In the genomic region with DNA sequence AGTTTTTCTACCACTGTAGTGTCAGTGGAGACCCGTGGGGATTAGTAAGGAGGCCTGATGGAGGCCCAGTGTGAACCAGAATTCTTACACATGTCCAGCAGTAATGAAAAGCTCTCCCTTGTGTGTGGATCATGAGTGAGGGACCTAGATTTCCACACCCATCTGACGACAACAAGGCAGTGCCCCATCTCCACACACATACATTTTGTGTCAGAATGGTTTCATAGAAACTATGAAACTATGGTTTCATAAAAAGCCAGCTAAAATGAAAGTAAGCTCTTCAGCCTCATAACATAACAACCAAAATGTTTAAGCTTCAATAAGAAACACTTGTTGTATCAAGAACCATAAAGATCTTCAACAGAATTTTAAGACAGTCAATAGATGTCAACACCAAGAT, we compare ENCODE assay signal across 26 cellular contexts.
"Had no signal": no experiment of that assay in that cellular context is flagged by ENCODE, and none has a peak within 500 bp of the region (broad histone marks: within the 10 kb centered on the region; RNA-seq: fewer than 3 reads in every experiment).

No MANE protein-coding gene starts in this region.

- DNase-seq: colonic mucosa; cortex of kidney; effector CD8-positive, alpha-beta T cell; effector memory CD8-positive, alpha-beta T cell; endodermal cell; erythroblast; esophagus squamous epithelium; foreskin fibroblast; foreskin melanocyte; gastrocnemius medialis; glutamatergic neuron; head of caudate nucleus; heart right ventricle; hippocampal formation; left cardiac atrium; left lung; left ventricle myocardium superior; mammary epithelial cell; midbrain; naive thymus-derived CD4-positive, alpha-beta T cell had no signal

- H3K4me3 ChIP-seq: colonic mucosa, esophagus squamous epithelium, gastrocnemius medialis, heart right ventricle, left lung, lung had no signal

- H3K36me3 ChIP-seq: colonic mucosa, esophagus squamous epithelium, gastrocnemius medialis, heart right ventricle, left lung had no signal

- ATAC-seq: effector memory CD8-positive, alpha-beta T cell; esophagus mucosa; gastrocnemius medialis; heart right ventricle; left cardiac atrium; left lung; left ventricle myocardium superior; naive thymus-derived CD4-positive, alpha-beta T cell had no signal

- FAIRE-seq: endometrium, islet of Langerhans, keratinocyte had no signal

- H3K27me3 ChIP-seq: colonic mucosa, esophagus squamous epithelium, gastrocnemius medialis, heart right ventricle, left lung had no signal

- H3K4me1 ChIP-seq: colonic mucosa, esophagus squamous epithelium, gastrocnemius medialis, heart right ventricle, left lung had no signal

- H3K27ac ChIP-seq: colonic mucosa, epithelial cell of prostate, esophagus squamous epithelium, gastrocnemius medialis, heart right ventricle, left lung had no signal

- H3K9me3 ChIP-seq: colonic mucosa, esophagus squamous epithelium, gastrocnemius medialis, left lung had no signal
